17 cellular contexts compared by ENCODE assay signal in the genomic region with DNA sequence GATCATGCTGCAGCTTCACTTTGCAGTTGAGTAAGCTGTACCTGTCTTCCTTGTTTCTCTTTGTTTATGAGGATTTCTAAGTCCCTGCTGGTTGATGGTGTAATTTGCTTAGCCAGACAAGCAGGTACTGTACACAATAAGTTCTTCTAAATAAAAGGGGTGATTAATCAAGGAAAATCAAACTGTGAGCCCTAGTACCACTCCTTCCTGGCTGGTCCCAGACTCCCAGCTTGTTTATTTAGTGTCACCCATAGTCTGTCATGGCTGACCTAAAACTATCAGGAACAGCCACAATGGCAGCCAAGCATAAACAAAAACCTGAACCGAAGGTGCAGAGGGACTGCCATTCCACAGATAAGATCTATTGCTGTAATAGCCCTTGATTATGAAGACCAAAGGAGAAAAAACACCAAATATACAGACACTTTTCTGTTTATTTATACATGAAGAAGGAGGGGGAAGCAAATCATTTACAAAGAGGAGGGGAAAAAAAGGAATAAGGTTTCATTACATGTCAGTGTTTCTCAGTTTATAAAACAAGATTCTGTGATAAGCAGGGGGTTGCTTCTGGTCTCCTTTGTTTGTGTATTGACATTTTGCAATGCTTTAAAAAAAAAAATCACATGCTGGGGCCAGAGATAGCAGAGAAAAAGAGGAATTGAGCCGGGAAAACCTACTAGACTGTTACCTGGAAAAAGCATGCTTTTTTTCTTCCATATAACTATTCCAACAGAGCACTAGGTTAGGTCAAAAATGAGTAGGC.
DNase-seq lines count a peak whose midpoint lies in the region; ATAC-seq, FAIRE-seq and TF ChIP-seq lines count a peak whose summit lies in the region.
"Had no signal": no experiment of that assay in that cellular context is flagged by ENCODE, and none has a peak within 500 bp of the region (broad histone marks: within the 10 kb centered on the region; RNA-seq: fewer than 3 reads in every experiment).

No MANE protein-coding gene starts in this region.

- peak overlapping the region; percentile 53 for H3K4me2 ChIP-seq in hepatocyte

- H3K27me3 Mint-ChIP-seq in T-helper 2 cell treated with Interferon-gamma antibody and Interleukin-4, amounts not matched to agents 5 μg/mL and 100 μg/mL, for 36 hours (ENCODE audit: low read depth): no peaks in the 10 kb centered on the region
- H3K27me3 Mint-ChIP-seq: activated naive CD8-positive, alpha-beta T cell treated with anti-CD3 and anti-CD28 coated beads, Interleukin-2, amount 50 U/mL, for 24 hours had no signal

- FAIRE-seq in pancreas (lab: Jason Lieb, UNC): no peak
- FAIRE-seq: G401.6 had no signal

- intact Hi-C loops in pancreas (cut with DNase I) (no loop called here), upper lobe of right lung (cut with DNase I) (no loop called here)

- DNase-seq in DMS53 (lab: John Stamatoyannopoulos, UW) (peak; percentile 45), DMS53 treated with DMSO at 0.1 percent for 48 hours (lab: John Stamatoyannopoulos, UW; ENCODE audit: unreplicated experiment) (no peak), NCI-H526 (lab: John Stamatoyannopoulos, UW) (peak; percentile 48 to 54), hepatocyte (ENCODE audit: low spot score) (no peak), pancreas (peak in 1 of 6 donors; percentile 11), SJCRH30 (no peak), upper lobe of right lung (no peak)
- DNase-seq in T-helper 2 cell treated with Interferon-gamma antibody and Interleukin-4, amounts not matched to agents 5 μg/mL and 100 μg/mL, for 36 hours (ENCODE audit: low spot score): no peak
- DNase-seq: activated naive CD8-positive, alpha-beta T cell treated with anti-CD3 and anti-CD28 coated beads, Interleukin-2, amount 50 U/mL, for 24 hours; islet precursor cell; MM.1S; NCI-H2171; T-helper 1 cell; transverse colon had no signal

- ATAC-seq in pancreas (peak in 3 of 4 donors; percentile 82 to 90 (median 87)), upper lobe of right lung (no peak)
- ATAC-seq: activated naive CD8-positive, alpha-beta T cell treated with anti-CD3 and anti-CD28 coated beads, Interleukin-2, amount 50 U/mL, for 24 hours had no signal

- TF ChIP-seq CTCF in hepatocyte (IDR thresholded peaks at IDR 0.05; ENCODE audit: poor library complexity) (no peak), pancreas (IDR thresholded peaks at IDR 0.05) (no peak), upper lobe of right lung (IDR thresholded peaks at IDR 0.05) (no peak)

- H3K9me3 Mint-ChIP-seq in T-helper 2 cell treated with Interferon-gamma antibody and Interleukin-4, amounts not matched to agents 5 μg/mL and 100 μg/mL, for 36 hours: no peaks in the 10 kb centered on the region
- H3K9me3 Mint-ChIP-seq: activated naive CD8-positive, alpha-beta T cell treated with anti-CD3 and anti-CD28 coated beads, Interleukin-2, amount 50 U/mL, for 24 hours had no signal

- no peak overlapping the region for H3K27ac Mint-ChIP-seq in T-helper 2 cell treated with Interferon-gamma antibody and Interleukin-4, amounts not matched to agents 5 μg/mL and 100 μg/mL, for 36 hours
- H3K27ac Mint-ChIP-seq: activated naive CD8-positive, alpha-beta T cell treated with anti-CD3 and anti-CD28 coated beads, Interleukin-2, amount 50 U/mL, for 24 hours; CD14-positive monocyte had no signal

- H3K9me3 ChIP-seq in hepatocyte (ENCODE audit: low read depth) (no peaks in the 10 kb centered on the region), pancreas (no peaks in the 10 kb centered on the region), SJCRH30 (replicated peaks) (no peaks in the 10 kb centered on the region), upper lobe of right lung (no peaks in the 10 kb centered on the region)
- H3K9me3 ChIP-seq: transverse colon had no signal

- WGBS in hepatocyte (ENCODE audit: low lambda C conversion rate, missing lambda C conversion rate): 17% methylated on average over 2 of the region's 2 CpGs
- 26 to 29% methylated on average over 2 of the region's 2 CpGs for WGBS in pancreas, 2 donors

- no peaks in the 10 kb centered on the region for H3K36me3 ChIP-seq in hepatocyte (replicated peaks; ENCODE audit: insufficient read depth, low read depth)
- H3K36me3 ChIP-seq in pancreas: no peaks in the 10 kb centered on the region
- no peaks in the 10 kb centered on the region for H3K36me3 ChIP-seq in SJCRH30
- H3K36me3 ChIP-seq in upper lobe of right lung: no peaks in the 10 kb centered on the region
- H3K36me3 ChIP-seq: transverse colon had no signal

- no peaks in the 10 kb centered on the region for H3K79me2 ChIP-seq in hepatocyte

- no peaks in the 10 kb centered on the region for H3K4me1 Mint-ChIP-seq in T-helper 2 cell treated with Interferon-gamma antibody and Interleukin-4, amounts not matched to agents 5 μg/mL and 100 μg/mL, for 36 hours (ENCODE audit: low read depth)
- H3K4me1 Mint-ChIP-seq: activated naive CD8-positive, alpha-beta T cell treated with anti-CD3 and anti-CD28 coated beads, Interleukin-2, amount 50 U/mL, for 24 hours; CD14-positive monocyte had no signal

- H3K27me3 ChIP-seq in hepatocyte (no peaks in the 10 kb centered on the region), pancreas (no peaks in the 10 kb centered on the region), SJCRH30 (no peaks in the 10 kb centered on the region), upper lobe of right lung (no peaks in the 10 kb centered on the region)
- H3K27me3 ChIP-seq: transverse colon had no signal

- no peaks in the 10 kb centered on the region for H4K20me1 ChIP-seq in hepatocyte (ENCODE audit: insufficient read depth, poor library complexity, severe bottlenecking)

- no peaks in the 10 kb centered on the region for H3K9me2 ChIP-seq in hepatocyte (replicated peaks; ENCODE audit: insufficient read depth)

- H3K27ac ChIP-seq in hepatocyte (peak overlapping the region; percentile 63), pancreas (peak overlapping the region in 3 of 4 donors; percentile 28 to 67 (median 44)), SJCRH30 (no peak overlapping the region), upper lobe of right lung (no peak overlapping the region)
- H3K27ac ChIP-seq: 22Rv1, transverse colon had no signal

- H2AFZ ChIP-seq in hepatocyte: peak overlapping the region; percentile 12

- H3K4me1 ChIP-seq in hepatocyte (ENCODE audit: insufficient read depth) (peaks cover 11% of the 10 kb centered on the region), pancreas (peaks cover 0 to 4% (median 0%) of the 10 kb centered on the region in 3 donors), SJCRH30 (peaks cover 3% of the 10 kb centered on the region; the same call in 1 of the 2 replicates), upper lobe of right lung (no peaks in the 10 kb centered on the region)
- H3K4me1 ChIP-seq: transverse colon had no signal

- H3K4me3 Mint-ChIP-seq in T-helper 2 cell treated with Interferon-gamma antibody and Interleukin-4, amounts not matched to agents 5 μg/mL and 100 μg/mL, for 36 hours: no peak overlapping the region
- H3K4me3 Mint-ChIP-seq: activated naive CD8-positive, alpha-beta T cell treated with anti-CD3 and anti-CD28 coated beads, Interleukin-2, amount 50 U/mL, for 24 hours; CD14-positive monocyte had no signal

- H3K36me3 Mint-ChIP-seq in T-helper 2 cell treated with Interferon-gamma antibody and Interleukin-4, amounts not matched to agents 5 μg/mL and 100 μg/mL, for 36 hours (ENCODE audit: low read depth): no peaks in the 10 kb centered on the region
- H3K36me3 Mint-ChIP-seq: CD14-positive monocyte had no signal

- no peak overlapping the region for H3K4me3 ChIP-seq in hepatocyte
- H3K4me3 ChIP-seq in pancreas: no peak overlapping the region
- no peak overlapping the region for H3K4me3 ChIP-seq in SJCRH30
- H3K4me3 ChIP-seq in upper lobe of right lung: no peak overlapping the region
- H3K4me3 ChIP-seq: transverse colon had no signal

Comparison
In these comparisons a context has a peak if more than half of its experiments do, and no peak if none do; other contexts are left out.
1. DNase-seq: peak in DMS53 (single experiment) and NCI-H526 (2 of 2); none in DMS53 treated with DMSO at 0.1 percent for 48 hours (single experiment), hepatocyte (single experiment), T-helper 2 cell treated with Interferon-gamma antibody and Interleukin-4, amounts not matched to agents 5 μg/mL and 100 μg/mL, for 36 hours (single experiment), SJCRH30 (0 of 2) and upper lobe of right lung (single experiment).
2. H3K27ac ChIP-seq: peak in hepatocyte (single experiment) and pancreas (3 of 4); none in SJCRH30 (single experiment) and upper lobe of right lung (single experiment).